10 cellular contexts compared by ENCODE assay signal in the genomic region with DNA sequence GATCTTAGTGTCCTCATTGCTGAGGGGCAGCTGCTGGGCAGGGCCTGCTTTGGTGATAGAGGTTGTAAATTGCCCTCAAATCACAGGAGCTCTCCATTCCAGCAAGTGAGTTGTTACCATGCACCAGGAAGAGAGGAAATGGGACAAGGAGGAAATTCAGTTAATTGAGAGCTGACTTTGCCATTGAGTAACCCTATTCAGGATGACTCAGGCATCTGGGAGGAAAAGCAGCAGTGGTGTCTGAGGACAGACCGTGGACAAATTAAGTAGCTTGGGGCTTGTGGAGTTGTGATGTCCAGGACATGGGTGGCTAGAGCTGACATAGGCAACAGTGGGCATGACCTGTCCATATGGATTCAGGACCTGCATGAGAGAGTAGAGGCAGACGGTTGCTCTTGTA. TPM values are rescaled to one million over a fixed set of nuclear protein-coding genes. Genes with fewer than 3 reads are reported as not detected.
DNase-seq lines count a peak whose midpoint lies in the region; ATAC-seq and TF ChIP-seq lines count a peak whose summit lies in the region.
"Had no signal": no experiment of that assay in that cellular context is flagged by ENCODE, and none has a peak within 500 bp of the region (broad histone marks: within the 10 kb centered on the region; RNA-seq: fewer than 3 reads in every experiment).

No MANE protein-coding gene starts in this region.

- H3K4me2 ChIP-seq in HCT116 (ENCODE audit: low read length), result peak overlapping the region; percentile 44

- no peaks in the 10 kb centered on the region for H3K9me2 ChIP-seq in HCT116 (ENCODE audit: insufficient read depth)

- peaks cover 14% of the 10 kb centered on the region for H3K4me1 Mint-ChIP-seq in MCF 10A (ENCODE audit: insufficient read depth, unreplicated experiment)

- H4K20me1 ChIP-seq in HCT116 (ENCODE audit: insufficient read depth), result no peaks in the 10 kb centered on the region

- H2AFZ ChIP-seq in HCT116 (ENCODE audit: low read depth, low read length, poor library complexity, severe bottlenecking), result no peak overlapping the region

- TF ChIP-seq CTCF in HCT116 (IDR thresholded peaks at IDR 0.05 in 2 of 3, conservative IDR thresholded peaks at IDR 0.05 in 1 of 3; ENCODE audit: borderline replicate concordance in 1 of 3, insufficient read depth in 1 of 3, low read depth in 2 of 3, low read length in 2 of 3) (no peak), MCF 10A (IDR thresholded peaks at IDR 0.05; ENCODE audit: unreplicated experiment) (no peak)

- H3K4me1 ChIP-seq in HCT116 (ENCODE audit: control insufficient read depth in 1 of 2, insufficient read depth in 2 of 2, low read length in 2 of 2) (peaks cover 8 to 64% of the 10 kb centered on the region in 2 experiments), right cardiac atrium (ENCODE audit: control insufficient read depth, insufficient read depth, low read length) (peaks cover 13% of the 10 kb centered on the region), stomach smooth muscle (ENCODE audit: control insufficient read depth, insufficient read depth, low read length) (peaks cover 38% of the 10 kb centered on the region)

- 29% methylated on average over 2 of the region's 2 CpGs for WGBS in right cardiac atrium

- H3K4me3 ChIP-seq in HCT116 (replicated peaks in 1 of 2; ENCODE audit: low read depth in 1 of 2, low read length in 2 of 2) (peak overlapping the region in 1 of 2 experiments; percentile 6; a peak in 1 of 4 replicates), right cardiac atrium (ENCODE audit: low read length) (no peak overlapping the region), stomach smooth muscle (ENCODE audit: low read length in 2 of 2) (peak overlapping the region in 1 of 2 donors; percentile 29)

- H3K27ac Mint-ChIP-seq in MCF 10A (ENCODE audit: low read depth, unreplicated experiment), result no peak overlapping the region

- peaks cover 7% of the 10 kb centered on the region for H3K36me3 Mint-ChIP-seq in MCF 10A (ENCODE audit: insufficient read depth, unreplicated experiment)

- H3K9me3 ChIP-seq in HCT116 (ENCODE audit: control insufficient read depth in 1 of 2, insufficient read depth in 1 of 2, low read depth in 1 of 2, low read length in 2 of 2) (no peaks in the 10 kb centered on the region), right cardiac atrium (ENCODE audit: control insufficient read depth, low read length) (no peaks in the 10 kb centered on the region), stomach smooth muscle (ENCODE audit: control insufficient read depth in 2 of 2, low read length in 2 of 2) (no peaks in the 10 kb centered on the region)

- RAD21 ChIA-PET in HCT116 (lab: Charles Lee; ENCODE audit: low non-redundant PET in 1 of 2, low total read pairs in 2 of 2, uncharacterized antibody in 2 of 2, unreplicated experiment in 2 of 2), result no interaction called here

- no peaks in the 10 kb centered on the region for H3K27me3 ChIP-seq in HCT116 (ENCODE audit: insufficient read depth, low read length)
- H3K27me3 ChIP-seq in right cardiac atrium (ENCODE audit: control insufficient read depth, insufficient read depth), result no peaks in the 10 kb centered on the region
- no peaks in the 10 kb centered on the region for H3K27me3 ChIP-seq in stomach smooth muscle (ENCODE audit: control insufficient read depth in 1 of 2, insufficient read depth in 2 of 2, low read length in 2 of 2)

- POLR2A ChIA-PET in HCT116 (lab: Charles Lee), result interaction anchor here (1.1 to 1.2 kb wide), 2 partner anchors 8 to 24 kb away, joined by 3 read pairs; no protein-coding TSS in a partner anchor
- POLR2A ChIA-PET in MCF 10A (lab: Yijun Ruan, JAX), result no interaction called here

- H3K9ac ChIP-seq in HCT116 (ENCODE audit: low read length) (peak overlapping the region; percentile 6; the same call in 1 of the 2 replicates), stomach smooth muscle (ENCODE audit: low read length in 2 of 2) (no peak overlapping the region)

- H3K27me3 Mint-ChIP-seq in MCF 10A (ENCODE audit: insufficient read depth, unreplicated experiment), result no peaks in the 10 kb centered on the region

- no peaks in the 10 kb centered on the region for H3K36me3 ChIP-seq in HCT116 (ENCODE audit: control insufficient read depth in 1 of 2, insufficient read depth in 2 of 2, low read length in 2 of 2)
- no peaks in the 10 kb centered on the region for H3K36me3 ChIP-seq in stomach smooth muscle (ENCODE audit: control insufficient read depth in 2 of 2, insufficient read depth in 2 of 2, low read length in 2 of 2)

- CTCF ChIA-PET in HCT116 (lab: Charles Lee) (no interaction called here), MCF 10A (lab: Yijun Ruan, JAX) (interaction anchor here (0.6 to 0.8 kb wide), 2 partner anchors 51 to 76 kb away, joined by 3 to 4 read pairs; no protein-coding TSS in a partner anchor)

- H3K27ac ChIP-seq in HCT116 (ENCODE audit: low read depth, low read length) (no peak overlapping the region), right cardiac atrium (ENCODE audit: low read length) (peak overlapping the region; percentile 77), stomach smooth muscle (ENCODE audit: low read length) (peak overlapping the region; percentile 49)

- intact Hi-C loops in HCT116 (cut with micrococcal nuclease), result no loop called here
- intact Hi-C loops in MCF 10A (cut with micrococcal nuclease), result no loop called here
- intact Hi-C loops in right cardiac atrium (cut with DNase I), result no loop called here

- no peak for TF ChIP-seq POLR2A in HCT116 (IDR thresholded peaks at IDR 0.05; ENCODE audit: borderline replicate concordance, extremely low read depth, insufficient read depth, insufficient read length)

- BruUV-seq in HCT116 (replicated peaks; lab: Mats Ljungman, UMichigan) (no TSS peak), MCF 10A (replicated peaks; lab: Mats Ljungman, UMichigan) (no TSS peak)

- H3K79me2 ChIP-seq in HCT116 (ENCODE audit: insufficient read depth, low read length), result peaks cover 46% of the 10 kb centered on the region

- no peaks in the 10 kb centered on the region for H3K9me3 Mint-ChIP-seq in MCF 10A (ENCODE audit: unreplicated experiment)

- no peak for TF ChIP-seq RAD21 in HCT116 (IDR thresholded peaks at IDR 0.05; ENCODE audit: low read depth)

- no peak overlapping the region for H3K4me3 Mint-ChIP-seq in MCF 10A (ENCODE audit: unreplicated experiment)

- no peak for DNase-seq in HCT116 (ENCODE audit: low read depth, low spot score)
- DNase-seq in MCF 10A (ENCODE audit: unreplicated experiment), result peak; percentile 64
- DNase-seq in right cardiac atrium, result peak in 1 of 3 donors; percentile 46
- no peak for DNase-seq in globus pallidus (ENCODE audit: low spot score)
- no peak for DNase-seq in activated effector memory CD4-positive, alpha-beta T cell treated with anti-CD3 and anti-CD28 coated beads, Interleukin-2, amount 50 U/mL, for 16 hours
- no peak for DNase-seq in NCI-H82 (lab: John Stamatoyannopoulos, UW)
- DNase-seq: DND-41, NCI-H1436 treated with DMSO at 0.1 percent for 48 hours had no signal

- ATAC-seq in HCT116 (no peak), right cardiac atrium (peak; percentile 47 to 64), HG02885 (IDR thresholded peaks at IDR 0.05; ENCODE audit: poor library complexity, unreplicated experiment) (no peak)

TF ChIP-seq in HCT116, 20 proteins besides CTCF, POLR2A, EP300 and RAD21:
- TF ChIP-seq CBX3 (IDR thresholded peaks at IDR 0.05; ENCODE audit: low read depth), result peak; percentile 42; the same call in 1 of the 2 replicates
- TF ChIP-seq, protein P1, sequence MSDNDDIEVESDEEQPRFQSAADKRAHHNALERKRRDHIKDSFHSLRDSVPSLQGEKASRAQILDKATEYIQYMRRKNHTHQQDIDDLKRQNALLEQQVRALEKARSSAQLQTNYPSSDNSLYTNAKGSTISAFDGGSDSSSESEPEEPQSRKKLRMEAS (IDR thresholded peaks at IDR 0.05), result peak; percentile 21; the same call in 1 of the 2 replicates
- TF ChIP-seq YY1 (IDR thresholded peaks at IDR 0.05; ENCODE audit: extremely low read depth, insufficient replicate concordance, low read depth, low read length), result no peak
- TF ChIP-seq, protein P2, sequence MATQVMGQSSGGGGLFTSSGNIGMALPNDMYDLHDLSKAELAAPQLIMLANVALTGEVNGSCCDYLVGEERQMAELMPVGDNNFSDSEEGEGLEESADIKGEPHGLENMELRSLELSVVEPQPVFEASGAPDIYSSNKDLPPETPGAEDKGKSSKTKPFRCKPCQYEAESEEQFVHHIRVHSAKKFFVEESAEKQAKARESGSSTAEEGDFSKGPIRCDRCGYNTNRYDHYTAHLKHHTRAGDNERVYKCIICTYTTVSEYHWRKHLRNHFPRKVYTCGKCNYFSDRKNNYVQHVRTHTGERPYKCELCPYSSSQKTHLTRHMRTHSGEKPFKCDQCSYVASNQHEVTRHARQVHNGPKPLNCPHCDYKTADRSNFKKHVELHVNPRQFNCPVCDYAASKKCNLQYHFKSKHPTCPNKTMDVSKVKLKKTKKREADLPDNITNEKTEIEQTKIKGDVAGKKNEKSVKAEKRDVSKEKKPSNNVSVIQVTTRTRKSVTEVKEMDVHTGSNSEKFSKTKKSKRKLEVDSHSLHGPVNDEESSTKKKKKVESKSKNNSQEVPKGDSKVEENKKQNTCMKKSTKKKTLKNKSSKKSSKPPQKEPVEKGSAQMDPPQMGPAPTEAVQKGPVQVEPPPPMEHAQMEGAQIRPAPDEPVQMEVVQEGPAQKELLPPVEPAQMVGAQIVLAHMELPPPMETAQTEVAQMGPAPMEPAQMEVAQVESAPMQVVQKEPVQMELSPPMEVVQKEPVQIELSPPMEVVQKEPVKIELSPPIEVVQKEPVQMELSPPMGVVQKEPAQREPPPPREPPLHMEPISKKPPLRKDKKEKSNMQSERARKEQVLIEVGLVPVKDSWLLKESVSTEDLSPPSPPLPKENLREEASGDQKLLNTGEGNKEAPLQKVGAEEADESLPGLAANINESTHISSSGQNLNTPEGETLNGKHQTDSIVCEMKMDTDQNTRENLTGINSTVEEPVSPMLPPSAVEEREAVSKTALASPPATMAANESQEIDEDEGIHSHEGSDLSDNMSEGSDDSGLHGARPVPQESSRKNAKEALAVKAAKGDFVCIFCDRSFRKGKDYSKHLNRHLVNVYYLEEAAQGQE (IDR thresholded peaks at IDR 0.05; ENCODE audit: low read depth), result no peak

RNA-seq across cellular contexts. Expression of gene ARHGEF10L, which starts 5.9 kb away (rescaled TPM):
- total RNA-seq in HCT116 (2021; ENCODE audit: unreplicated experiment) (14.7 TPM), MCF 10A (2022) (5.0 and 12.2 TPM in 2 replicates), right cardiac atrium (10 to 100 TPM; 42.6 to 56.4 (median 55.1) TPM)
- 16.1 and 20.4 TPM in 2 replicates for polyA plus RNA-seq in HCT116 (2012)
- polyA plus RNA-seq in right cardiac atrium, result 47.9 TPM

Comparison
In these comparisons a context has a peak if more than half of its experiments do, and no peak if none do; other contexts are left out.
1. ATAC-seq: peak in right cardiac atrium (2 of 2); none in HCT116 (single experiment) and HG02885 (single experiment).